In genomic region chr9:34541540-34541939, GRCh38 we compare ENCODE assay signal across 33 cellular contexts. TPM values are rescaled to one million over a fixed set of nuclear protein-coding genes. Genes with fewer than 3 reads are reported as not detected.
"Had no signal": no experiment of that assay in that cellular context is flagged by ENCODE, and none has a peak within 500 bp of the region (broad histone marks: within the 10 kb centered on the region; RNA-seq: fewer than 3 reads in every experiment).

No MANE protein-coding gene starts in this region.

- ATAC-seq: activated CD8-positive, alpha-beta T cell treated with anti-CD3 and anti-CD28 coated beads for 36 hours; activated naive CD4-positive, alpha-beta T cell treated with anti-CD3 and anti-CD28 coated beads, Interleukin-2, amount 50 U/mL, for 72 hours; activated T-cell treated with anti-CD3 and anti-CD28 coated beads, Interleukin-2, amount 50 U/mL, for 72 hours; activated T-helper 17 cell treated with anti-CD3 and anti-CD28 coated beads, Interleukin-2, amount 50 U/mL, for 72 hours; body of pancreas had no signal

- DNase-seq: activated CD4-positive, alpha-beta T cell treated with anti-CD3 and anti-CD28 coated beads for 1 hour; activated CD4-positive, alpha-beta T cell treated with anti-CD3 and anti-CD28 coated beads, Interleukin-2, amount 10 ng/mL, durations not matched to agents 24 days and 14 days; activated CD4-positive, alpha-beta T cell treated with anti-CD3 and anti-CD28 coated beads, Interleukin-2, amount 50 U/mL, for 4 hours; activated CD4-positive, CD25-positive, alpha-beta regulatory T cell; activated CD8-positive, alpha-beta T cell treated with anti-CD3 and anti-CD28 coated beads for 36 hours; activated gamma-delta T cell treated with Interleukin-2 at 50 U/mL for 16 hours; activated naive CD4-positive, alpha-beta T cell treated with anti-CD3 and anti-CD28 coated beads for 36 hours; activated T-cell treated with anti-CD3 and anti-CD28 coated beads for 4 hours; activated T-cell treated with anti-CD3 and anti-CD28 coated beads, Interleukin-2, amount 50 U/mL, for 72 hours; body of pancreas; caudate nucleus; cerebellar nuclear complex; KG1; NCI-H1048; NCI-H1105 treated with DMSO at 0.1 percent for 48 hours; NCI-H1436; NCI-H1694; NCI-H1930; NCI-H2081 treated with DMSO at 0.1 percent for 48 hours; NCI-H446 treated with DMSO at 0.1 percent for 48 hours; NCI-H524; NK-92 treated with Interleukin-12 subunit alpha and Interleukin-12 subunit beta, amount 100 ng/mL, for 24 hours; PC-9; SHP77; SJCRH30; T1000; WERI-Rb-1 had no signal

RNA-seq across cellular contexts. Expression of gene ENHO, which starts 18.8 kb away (rescaled TPM):
- total RNA-seq: activated CD4-positive, alpha-beta T cell treated with anti-CD3 and anti-CD28 coated beads, Interleukin-2, amount 10 ng/mL, durations not matched to agents 24 days and 14 days; activated CD8-positive, alpha-beta T cell treated with anti-CD3 and anti-CD28 coated beads for 36 hours; activated T-helper 17 cell treated with anti-CD3 and anti-CD28 coated beads, Interleukin-2, amount 50 U/mL, for 72 hours; PC-9; SJCRH30; T-helper 2 cell treated with Interferon-gamma antibody and Interleukin-4, amounts not matched to agents 100 ng/mL and 5 ng/mL, for 36 hours had no signal

RNA-seq across cellular contexts. Expression of gene CNTFR, which starts 48.0 kb away (rescaled TPM):
- total RNA-seq: activated CD4-positive, alpha-beta T cell treated with anti-CD3 and anti-CD28 coated beads, Interleukin-2, amount 10 ng/mL, durations not matched to agents 24 days and 14 days; activated CD8-positive, alpha-beta memory T cell treated with anti-CD3 and anti-CD28 coated beads for 36 hours; activated CD8-positive, alpha-beta T cell treated with anti-CD3 and anti-CD28 coated beads for 36 hours; activated naive CD4-positive, alpha-beta T cell treated with anti-CD3 and anti-CD28 coated beads for 36 hours; activated T-cell treated with anti-CD3 and anti-CD28 coated beads, Interleukin-2, amount 50 U/mL, for 72 hours; activated T-helper 17 cell treated with anti-CD3 and anti-CD28 coated beads, Interleukin-2, amount 50 U/mL, for 72 hours; OCI-LY7; PC-9; T-helper 1 cell treated with Interleukin-12 subunit alpha and Interleukin-12 subunit beta and Interleukin-4 antibody, amounts not matched to agents 30 ng/mL and 1 ng/mL, for 36 hours; T-helper 2 cell treated with Interferon-gamma antibody and Interleukin-4, amounts not matched to agents 100 ng/mL and 5 ng/mL, for 36 hours had no signal
